In the genomic region with DNA sequence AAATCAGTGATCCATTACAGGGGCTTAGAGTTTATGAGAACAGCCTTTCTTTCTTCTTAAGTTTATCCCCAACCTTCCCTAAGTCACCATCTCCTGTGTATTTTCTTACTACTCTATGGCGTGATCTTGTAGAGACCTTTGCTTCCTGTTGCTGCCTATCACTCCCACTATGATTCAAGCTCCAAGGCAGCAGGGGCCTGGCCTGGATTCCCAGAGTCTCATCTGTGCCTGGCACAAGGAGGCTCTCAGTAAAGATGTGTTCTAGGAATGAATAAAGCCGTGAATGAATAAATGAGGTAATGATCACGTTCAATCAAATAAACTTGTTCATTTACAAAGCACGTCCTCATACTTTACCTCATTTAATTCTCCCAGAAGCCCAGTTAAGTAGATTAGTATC, we compare ENCODE assay signal across 20 cellular contexts. TPM values are rescaled to one million over a fixed set of nuclear protein-coding genes. Genes with fewer than 3 reads are reported as not detected.
DNase-seq lines count a peak whose midpoint lies in the region; ATAC-seq and TF ChIP-seq lines count a peak whose summit lies in the region.
"Had no signal": no experiment of that assay in that cellular context is flagged by ENCODE, and none has a peak within 500 bp of the region (broad histone marks: within the 10 kb centered on the region; RNA-seq: fewer than 3 reads in every experiment).

No MANE protein-coding gene starts in this region.

- CTCF ChIA-PET in Calu3 (lab: Charles Lee): no interaction called here

- DNase-seq in NCI-H82 (lab: John Stamatoyannopoulos, UW) (peak; percentile 72), brain microvascular endothelial cell (peak; percentile 71), hepatocyte (ENCODE audit: low spot score) (no peak), Calu3 (no peak), KBM-7 (no peak), right lobe of liver (no peak)
- DNase-seq in activated CD4-positive, alpha-beta T cell treated with anti-CD3 and anti-CD28 coated beads for 4 hours: no peak
- DNase-seq: CD8-positive, alpha-beta memory T cell; DMS79; GOT3; NCI-H1105 treated with DMSO at 0.1 percent for 48 hours; NCI-H1694; NCI-H2081 treated with DMSO at 0.1 percent for 48 hours; NCI-H510A; NCI-H748 treated with DMSO at 0.1 percent for 48 hours; PC-3; RPMI8226; SHP77 treated with DMSO at 0.1 percent for 48 hours had no signal

- no peaks in the 10 kb centered on the region for H3K9me2 ChIP-seq in hepatocyte (replicated peaks; ENCODE audit: insufficient read depth)

- H3K4me2 ChIP-seq in hepatocyte: no peak overlapping the region
- H3K4me2 ChIP-seq: BLaER1 treated with 17β-estradiol and CSF1 and Interleukin-3, amounts not matched to agents 10 nM and 100 nM had no signal

- TF ChIP-seq POLR2A in right lobe of liver (IDR thresholded peaks at IDR 0.05): no peak

- no peak overlapping the region for H2AFZ ChIP-seq in hepatocyte

- no peak for ATAC-seq in right lobe of liver
- ATAC-seq: HCT116, PC-3 had no signal

- H3K4me1 Mint-ChIP-seq in Calu3 (ENCODE audit: low read depth, unreplicated experiment): no peaks in the 10 kb centered on the region

- no peak overlapping the region for H3K27ac Mint-ChIP-seq in Calu3 (ENCODE audit: unreplicated experiment)

- 80% methylated on average over 4 of the region's 4 CpGs for WGBS in hepatocyte (ENCODE audit: low lambda C conversion rate, missing lambda C conversion rate)
- 84% methylated on average over 4 of the region's 4 CpGs for WGBS in right lobe of liver (ENCODE audit: insufficient coverage, low coverage, low lambda C conversion rate, missing lambda C conversion rate)

- intact Hi-C loops in Calu3 (cut with micrococcal nuclease; ENCODE audit: unreplicated experiment) (no loop called here), right lobe of liver (cut with DNase I) (no loop called here)

- TF ChIP-seq CTCF in brain microvascular endothelial cell (IDR thresholded peaks at IDR 0.05; ENCODE audit: low read depth, low read length, missing control alignments): no peak
- TF ChIP-seq CTCF in hepatocyte (IDR thresholded peaks at IDR 0.05; ENCODE audit: poor library complexity): no peak
- no peak for TF ChIP-seq CTCF in Calu3 (IDR thresholded peaks at IDR 0.05; ENCODE audit: unreplicated experiment)
- no peak for TF ChIP-seq CTCF in right lobe of liver (IDR thresholded peaks at IDR 0.05)

- BruUV-seq in Calu3 (replicated peaks; lab: Mats Ljungman, UMichigan): no TSS peak

- H3K9me3 Mint-ChIP-seq in Calu3 (ENCODE audit: low read depth, unreplicated experiment): no peaks in the 10 kb centered on the region

- no peaks in the 10 kb centered on the region for H4K20me1 ChIP-seq in hepatocyte (ENCODE audit: insufficient read depth, poor library complexity, severe bottlenecking)
- H4K20me1 ChIP-seq: BLaER1 treated with 17β-estradiol and CSF1 and Interleukin-3, amounts not matched to agents 10 nM and 100 nM had no signal

- H3K4me1 ChIP-seq in hepatocyte (ENCODE audit: insufficient read depth): no peaks in the 10 kb centered on the region
- no peaks in the 10 kb centered on the region for H3K4me1 ChIP-seq in right lobe of liver
- H3K4me1 ChIP-seq: BLaER1 treated with 17β-estradiol and CSF1 and Interleukin-3, amounts not matched to agents 10 nM and 100 nM had no signal

- H3K27ac ChIP-seq in brain microvascular endothelial cell (peak overlapping the region; percentile 77), hepatocyte (peak overlapping the region; percentile 28), right lobe of liver (no peak overlapping the region)
- H3K27ac ChIP-seq: BLaER1 treated with 17β-estradiol and CSF1 and Interleukin-3, amounts not matched to agents 10 nM and 100 nM had no signal

- H3K4me3 ChIP-seq in brain microvascular endothelial cell (ENCODE audit: low read depth, low read length) (no peak overlapping the region), hepatocyte (no peak overlapping the region), right lobe of liver (no peak overlapping the region)
- H3K4me3 ChIP-seq: BLaER1 treated with 17β-estradiol and CSF1 and Interleukin-3, amounts not matched to agents 10 nM and 100 nM had no signal

- in situ Hi-C loops in brain microvascular endothelial cell (cut with HindIII; ENCODE audit: low pct_ligation_motif_present, low sequenced_read_pairs) (no loop called here), KBM-7 (cut with MboI; ENCODE audit: low pct_unique_long_range_greater_than_20kb, low sequenced_read_pairs) (no loop called here)

- H3K36me3 Mint-ChIP-seq in Calu3 (ENCODE audit: insufficient read depth, unreplicated experiment): peaks cover 4% of the 10 kb centered on the region

- H3K79me2 ChIP-seq in hepatocyte: no peaks in the 10 kb centered on the region

- H3K27me3 ChIP-seq in brain microvascular endothelial cell (replicated peaks) (no peaks in the 10 kb centered on the region), hepatocyte (no peaks in the 10 kb centered on the region), right lobe of liver (no peaks in the 10 kb centered on the region)
- H3K27me3 ChIP-seq: BLaER1 treated with 17β-estradiol and CSF1 and Interleukin-3, amounts not matched to agents 10 nM and 100 nM had no signal

- H3K9me3 ChIP-seq in hepatocyte (ENCODE audit: low read depth) (no peaks in the 10 kb centered on the region), right lobe of liver (no peaks in the 10 kb centered on the region)

- H3K36me3 ChIP-seq in brain microvascular endothelial cell (replicated peaks): peaks cover 12% of the 10 kb centered on the region
- H3K36me3 ChIP-seq in hepatocyte (replicated peaks; ENCODE audit: insufficient read depth, low read depth): no peaks in the 10 kb centered on the region
- no peaks in the 10 kb centered on the region for H3K36me3 ChIP-seq in right lobe of liver

- H3K4me3 Mint-ChIP-seq in Calu3 (ENCODE audit: low read depth, unreplicated experiment): no peak overlapping the region
- H3K4me3 Mint-ChIP-seq: CD8-positive, alpha-beta memory T cell had no signal

- H3K27me3 Mint-ChIP-seq in Calu3 (ENCODE audit: unreplicated experiment): no peaks in the 10 kb centered on the region
- H3K27me3 Mint-ChIP-seq: CD8-positive, alpha-beta memory T cell had no signal

RNA-seq across cellular contexts. Expression of a gene that starts 45.4 kb away (rescaled TPM):
- 20.5 and 33.6 TPM in 2 replicates for total RNA-seq in hepatocyte
- 4.5 and 6.8 TPM in 2 replicates for polyA plus RNA-seq in hepatocyte
- total RNA-seq in Calu3 (2022): 11.8 TPM in 2 replicates
- total RNA-seq in right lobe of liver: 1 to 10 TPM; 1.7 to 6.5 (median 3.2) TPM
- total RNA-seq: CD8-positive, alpha-beta memory T cell had no signal

Comparison
In these comparisons a context has a peak if more than half of its experiments do, and no peak if none do; other contexts are left out.
1. DNase-seq: peak in NCI-H82 (single experiment) and brain microvascular endothelial cell (single experiment); none in hepatocyte (single experiment), Calu3 (single experiment), KBM-7 (single experiment), activated CD4-positive, alpha-beta T cell treated with anti-CD3 and anti-CD28 coated beads for 4 hours (0 of 2) and right lobe of liver (0 of 3).
2. H3K27ac ChIP-seq: peak in brain microvascular endothelial cell (single experiment) and hepatocyte (single experiment); none in right lobe of liver (0 of 3).